9 cellular contexts compared by ENCODE assay signal in the genomic region with DNA sequence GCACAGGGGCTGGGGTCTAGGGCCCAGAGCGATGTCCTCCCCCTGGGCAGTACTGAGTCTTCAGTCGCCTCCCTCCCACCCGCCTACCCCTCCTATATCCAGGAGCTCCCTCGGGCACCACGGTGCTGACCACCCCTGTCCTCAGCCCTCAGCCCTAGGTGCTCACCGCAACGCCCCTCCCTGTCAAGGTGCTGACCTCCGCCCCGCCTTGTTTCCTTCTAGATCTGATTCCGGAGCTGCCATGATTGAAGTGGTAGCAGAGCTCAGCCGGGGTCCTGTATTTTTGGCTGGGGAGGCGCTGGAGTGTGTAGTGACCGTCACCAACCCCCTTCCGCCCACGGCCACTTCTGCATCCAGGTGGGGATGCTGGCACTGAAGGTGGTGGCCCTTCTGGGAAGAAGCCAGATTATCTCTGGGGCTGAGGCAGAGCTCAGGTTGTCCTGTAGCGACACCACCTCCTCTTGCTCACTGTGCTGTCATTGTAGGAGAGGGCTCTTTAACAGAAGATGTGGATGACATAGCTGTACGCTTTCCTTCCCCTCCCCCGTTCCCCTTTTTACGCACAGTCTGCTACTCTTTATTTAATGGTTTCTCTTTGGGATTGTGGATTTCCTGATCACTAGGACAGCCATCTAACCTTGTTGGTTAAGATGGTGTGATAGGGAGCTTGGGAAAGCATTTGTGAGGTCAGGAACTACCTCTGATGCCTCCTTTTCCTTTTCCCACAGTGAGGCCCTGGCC. TPM values are rescaled to one million over a fixed set of nuclear protein-coding genes. Genes with fewer than 3 reads are reported as not detected.
DNase-seq lines count a peak whose midpoint lies in the region; ATAC-seq and TF ChIP-seq lines count a peak whose summit lies in the region.
"Had no signal": no experiment of that assay in that cellular context is flagged by ENCODE, and none has a peak within 500 bp of the region (broad histone marks: within the 10 kb centered on the region; RNA-seq: fewer than 3 reads in every experiment).

No MANE protein-coding gene starts in this region.

- H3K4me3 ChIP-seq in DOHH2 (ENCODE audit: low read length): peak overlapping the region; percentile 90
- H3K4me3 ChIP-seq in aorta (ENCODE audit: low read length in 2 of 2): peak overlapping the region; percentile 92 to 96

- H3F3A ChIP-seq in DOHH2 (ENCODE audit: control insufficient read depth, insufficient read depth): peaks cover 5% of the 10 kb centered on the region; the same call in 1 of the 2 replicates

- peak; percentile 76 for DNase-seq in activated CD8-positive, alpha-beta memory T cell treated with anti-CD3 and anti-CD28 coated beads for 24 hours
- DNase-seq in epithelial cell of prostate (ENCODE audit: low read depth, low spot score) (no peak), natural killer cell (no peak), aorta (peak in 1 of 2 donors; percentile 68), COR-L47 (lab: John Stamatoyannopoulos, UW) (no peak)

- intact Hi-C loops in natural killer cell (cut with micrococcal nuclease): loop anchor here (1.0 to 5.0 kb wide), 2 partner anchors 17 to 147 kb away; a partner anchor contains a TSS
- intact Hi-C loops in aorta (cut with DNase I): no loop called here

- peak; percentile 33 for ATAC-seq in GM21528 (IDR thresholded peaks at IDR 0.05; ENCODE audit: low FRiP score, unreplicated experiment)
- ATAC-seq in natural killer cell: peak; percentile 27 to 48 (median 33)
- peak; percentile 11 for ATAC-seq in aorta (ENCODE audit: low FRiP score)

- peak overlapping the region; percentile 46 for H3K27ac ChIP-seq in DOHH2 (ENCODE audit: low read depth, low read length)
- H3K27ac ChIP-seq in KOPT-K1 (ENCODE audit: low read depth, low read length, poor library complexity, severe bottlenecking): peak overlapping the region; percentile 59
- peak overlapping the region; percentile 87 for H3K27ac ChIP-seq in epithelial cell of prostate
- peak overlapping the region; percentile 2 to 51 for H3K27ac ChIP-seq in aorta (ENCODE audit: low read depth in 1 of 2, low read length in 2 of 2)

- H3K9me3 ChIP-seq in DOHH2 (ENCODE audit: control insufficient read depth, insufficient read depth, low read length): no peaks in the 10 kb centered on the region
- no peaks in the 10 kb centered on the region for H3K9me3 ChIP-seq in KOPT-K1 (ENCODE audit: insufficient read depth, low read length, poor library complexity, severe bottlenecking)
- no peaks in the 10 kb centered on the region for H3K9me3 ChIP-seq in aorta (ENCODE audit: control insufficient read depth, low read length)

- peaks cover 40 to 50% of the 10 kb centered on the region in 2 donors for H3K4me1 Mint-ChIP-seq in natural killer cell

- peaks cover 38% of the 10 kb centered on the region for H3K36me3 ChIP-seq in DOHH2 (ENCODE audit: control insufficient read depth, low read length)
- H3K36me3 ChIP-seq in KOPT-K1 (ENCODE audit: insufficient read depth, low read length): peaks cover 15% of the 10 kb centered on the region; the same call in 1 of the 2 replicates
- H3K36me3 ChIP-seq in aorta (ENCODE audit: control insufficient read depth in 1 of 2, insufficient read depth in 2 of 2, low read length in 1 of 2): peaks cover 0 to 8% of the 10 kb centered on the region in 2 donors

- no peaks in the 10 kb centered on the region for H3K9me2 ChIP-seq in DOHH2 (replicated peaks; ENCODE audit: control insufficient read depth, low read length)

- H3K4me2 ChIP-seq in DOHH2 (ENCODE audit: low read length): peak overlapping the region; percentile 90

- H3K27me3 ChIP-seq in DOHH2 (ENCODE audit: control insufficient read depth, low read length) (no peaks in the 10 kb centered on the region), aorta (ENCODE audit: control insufficient read depth in 1 of 2, insufficient read depth in 2 of 2, low read length in 1 of 2) (no peaks in the 10 kb centered on the region)

- 2% methylated on average over 17 to 19 of the region's 19 CpGs for WGBS in aorta, 2 donors

- peak overlapping the region; percentile 90 to 92 for H3K27ac Mint-ChIP-seq in natural killer cell

- no peaks in the 10 kb centered on the region for H4K20me1 ChIP-seq in DOHH2 (ENCODE audit: control insufficient read depth, insufficient read depth, low read depth, low read length)

- no peaks in the 10 kb centered on the region for H3K27me3 Mint-ChIP-seq in natural killer cell (ENCODE audit: low read depth in 2 of 2)

- H3K9me3 Mint-ChIP-seq in natural killer cell: no peaks in the 10 kb centered on the region

- peak overlapping the region; percentile 92 for H3K4me3 Mint-ChIP-seq in natural killer cell

- H3K4me1 ChIP-seq in DOHH2 (ENCODE audit: control insufficient read depth, low read length) (peaks cover 42% of the 10 kb centered on the region), aorta (ENCODE audit: control insufficient read depth in 1 of 2, insufficient read depth in 2 of 2, low read length in 2 of 2) (no peaks in the 10 kb centered on the region)

- no peaks in the 10 kb centered on the region for H3K36me3 Mint-ChIP-seq in natural killer cell

- TF ChIP-seq CTCF in DOHH2 (IDR thresholded peaks at IDR 0.05; ENCODE audit: low read depth, low read length, poor library complexity, severe bottlenecking): no peak
- no peak for TF ChIP-seq CTCF in natural killer cell (IDR thresholded peaks at IDR 0.05)

- peaks cover 43% of the 10 kb centered on the region for H3K79me2 ChIP-seq in DOHH2 (ENCODE audit: control insufficient read depth, low read length)

RNA-seq across cellular contexts. Expression of a gene that starts 0.6 kb away (rescaled TPM):
- total RNA-seq in natural killer cell (10 to 100 TPM; 22.3 to 26.4 (median 23.3) TPM), aorta (10 to 100 TPM; 30.0 to 32.4 TPM)
- 10 to 100 TPM; 11.0 to 13.0 TPM for polyA plus RNA-seq in aorta

RNA-seq across cellular contexts. Expression of a gene that starts 0.7 kb away (rescaled TPM):
- total RNA-seq in natural killer cell (100 to 1,000 TPM in 2 of 3 donors, 10 to 100 TPM in 1; 76.4 to 118 (median 101) TPM), aorta (10 to 100 TPM; 83.8 to 83.9 TPM)
- polyA plus RNA-seq in aorta: 100 to 1,000 TPM in 1 of 2 donors, 10 to 100 TPM in 1; 18.5 to 122 TPM

RNA-seq across cellular contexts. Expression of a gene that starts 4.4 kb away (rescaled TPM):
- not detected for total RNA-seq in natural killer cell
- total RNA-seq in aorta: 1 to 10 TPM; 2.0 TPM
- polyA plus RNA-seq in aorta: not detected
- total RNA-seq: RPMI7951 had no signal

RNA-seq across cellular contexts. Expression of a gene that starts 17.2 kb away (rescaled TPM):
- total RNA-seq in natural killer cell (10 to 100 TPM; 15.7 to 19.7 (median 18.8) TPM), aorta (10 to 100 TPM; 39.5 to 51.3 TPM)
- polyA plus RNA-seq in aorta: 10 to 100 TPM; 46.2 to 62.0 TPM

RNA-seq across cellular contexts. Expression of a gene that starts 17.7 kb away (rescaled TPM):
- 100 to 1,000 TPM; 509 to 552 (median 528) TPM for total RNA-seq in natural killer cell
- 1,000 to 10,000 TPM in 1 of 2 donors, 100 to 1,000 TPM in 1; 735 to 1,271 TPM for total RNA-seq in aorta
- polyA plus RNA-seq in aorta: 100 to 1,000 TPM; 160 to 382 TPM

Comparison
In these comparisons a context has a peak if more than half of its experiments do, and no peak if none do; other contexts are left out.
1. H3K27ac ChIP-seq: peak in every context shown above with its lines; median percentile 87 in epithelial cell of prostate; 59 in KOPT-K1; 46 in DOHH2; 26 in aorta.